In the genomic region with DNA sequence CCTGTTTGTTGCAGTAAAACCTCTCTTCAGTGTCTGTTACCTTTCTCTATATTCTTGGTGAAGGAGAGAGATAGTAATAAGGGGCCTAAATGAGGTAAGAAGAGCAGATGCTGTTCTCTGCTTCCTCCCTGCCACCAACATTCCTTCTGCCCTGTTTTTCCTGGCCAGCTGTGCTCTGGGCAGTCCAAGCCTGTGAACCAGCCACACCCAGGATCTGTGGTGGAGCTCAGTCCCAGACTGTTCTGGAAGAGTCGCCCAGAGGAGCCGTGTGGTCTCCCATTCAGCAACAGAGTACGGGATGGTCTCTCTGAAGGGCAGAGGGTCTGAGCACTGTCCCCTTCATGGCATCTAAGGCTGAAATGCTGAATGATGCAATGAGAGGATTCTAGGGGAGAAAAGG, we compare ENCODE assay signal across 20 cellular contexts.
DNase-seq lines count a peak whose midpoint lies in the region; ATAC-seq, FAIRE-seq and TF ChIP-seq lines count a peak whose summit lies in the region.
"Had no signal": no experiment of that assay in that cellular context is flagged by ENCODE, and none has a peak within 500 bp of the region (broad histone marks: within the 10 kb centered on the region; RNA-seq: fewer than 3 reads in every experiment).

No MANE protein-coding gene starts in this region.

- TF ChIP-seq RAD21 in H1 (IDR thresholded peaks at IDR 0.05 in 1 of 2, conservative IDR thresholded peaks at IDR 0.05 in 1 of 2; ENCODE audit: low read depth in 2 of 2, low read length in 2 of 2) = no peak

- TF ChIP-seq CTCF in H1 (IDR thresholded peaks at IDR 0.05; ENCODE audit: control extremely low read depth in 1 of 3, insufficient read depth in 1 of 3, low read depth in 1 of 3, low read length in 3 of 3) = no peak
- no peak for TF ChIP-seq CTCF in mucosa of descending colon (IDR thresholded peaks at IDR 0.05)
- no peak for TF ChIP-seq CTCF in vagina (IDR thresholded peaks at IDR 0.05)

- no peak overlapping the region for H3K14ac ChIP-seq in H1 (ENCODE audit: insufficient read length)

- DNase-seq in T-helper 1 cell (no peak), H1 (ENCODE audit: low read depth in 1 of 2, low spot score in 2 of 2) (no peak), mucosa of descending colon (no peak), vagina (ENCODE audit: extremely low spot score in 2 of 2) (no peak), NCI-H526 (lab: John Stamatoyannopoulos, UW) (no peak)
- no peak for DNase-seq in stimulated activated CD4-positive, alpha-beta T cell treated with anti-CD3 and anti-CD28 coated beads, Interleukin-12 subunit alpha, Interleukin-12 subunit beta, amount 100 ng/mL, for 4 hours
- DNase-seq: 8988T; activated effector memory CD4-positive, alpha-beta T cell treated with Interleukin-2 at 50 U/mL for 16 hours; CD4-positive, CD25-positive, alpha-beta regulatory T cell; effector CD8-positive, alpha-beta T cell; lower lobe of right lung; MV-4-11; NCI-H774; nephron progenitor cell; stimulated activated CD4-positive, alpha-beta T cell treated with anti-CD3 and anti-CD28 coated beads, Interleukin-4, amount 100 ng/mL, for 24 hours; trophoblast cell had no signal

- H3K18ac ChIP-seq in H1 (ENCODE audit: extremely low read depth, low read length) = no peak overlapping the region

- H3K9me3 Mint-ChIP-seq in T-helper 1 cell treated with Interleukin-12 subunit alpha and Interleukin-12 subunit beta and Interleukin-4 antibody, amounts not matched to agents 30 μg/mL and 1 μg/mL, for 36 hours = no peaks in the 10 kb centered on the region
- H3K9me3 Mint-ChIP-seq: nephron progenitor cell, WTC11 had no signal

- H3K4me1 Mint-ChIP-seq in T-helper 1 cell treated with Interleukin-12 subunit alpha and Interleukin-12 subunit beta and Interleukin-4 antibody, amounts not matched to agents 30 μg/mL and 1 μg/mL, for 36 hours (ENCODE audit: low read depth) = peaks cover 53% of the 10 kb centered on the region

- no peaks in the 10 kb centered on the region for H3K9me3 ChIP-seq in H1 (ENCODE audit: insufficient read depth in 2 of 2, low read depth in 1 of 2, low read length in 1 of 2)
- H3K9me3 ChIP-seq in mucosa of descending colon = no peaks in the 10 kb centered on the region
- H3K9me3 ChIP-seq in vagina = no peaks in the 10 kb centered on the region
- H3K9me3 ChIP-seq: lower lobe of right lung had no signal

- no peak overlapping the region for H3K9ac ChIP-seq in H1 (replicated peaks in 1 of 4; ENCODE audit: extremely low read depth in 1 of 4, low read depth in 3 of 4, low read length in 3 of 4)

- peaks cover 1% of the 10 kb centered on the region for H3K36me3 Mint-ChIP-seq in T-helper 1 cell treated with Interleukin-12 subunit alpha and Interleukin-12 subunit beta and Interleukin-4 antibody, amounts not matched to agents 30 μg/mL and 1 μg/mL, for 36 hours (ENCODE audit: low read depth)
- H3K36me3 Mint-ChIP-seq: CD4-positive, CD25-positive, alpha-beta regulatory T cell; WTC11 had no signal

- no peak for FAIRE-seq in H1 (lab: Jason Lieb, UNC)
- FAIRE-seq: H54 had no signal

- no peaks in the 10 kb centered on the region for H3K23me2 ChIP-seq in H1 (ENCODE audit: low read depth, low read length)

- CTCF ChIA-PET in H1 (lab: Charles Lee; ENCODE audit: partially characterized antibody) = interaction anchor here (0.8 to 12.2 kb wide), 28 partner anchors 8 to 1282 kb away, joined by 3 to 130 read pairs (median 4); no protein-coding TSS in a partner anchor

- no peak overlapping the region for H3K56ac ChIP-seq in H1 (replicated peaks; ENCODE audit: insufficient read length, low read depth, low read length)

- no peak overlapping the region for H2BK5ac ChIP-seq in H1 (ENCODE audit: low read depth, low read length)

- no peak for TF ChIP-seq POLR2A in H1 (IDR thresholded peaks at IDR 0.05; ENCODE audit: control extremely low read depth in 1 of 2, low read depth in 2 of 2, low read length in 2 of 2)
- no peak for TF ChIP-seq POLR2A in vagina (IDR thresholded peaks at IDR 0.05)

- H3K27ac ChIP-seq in H1 (ENCODE audit: low read depth, low read length) = no peak overlapping the region
- H3K27ac ChIP-seq in vagina = peak overlapping the region; percentile 79

- H2AK5ac ChIP-seq in H1 (ENCODE audit: low read depth, low read length) = no peak overlapping the region

- H4K20me1 ChIP-seq in H1 (replicated peaks in 1 of 2; ENCODE audit: control insufficient read depth in 1 of 2, insufficient read depth in 2 of 2, low read length in 2 of 2) = no peaks in the 10 kb centered on the region

- POLR2A ChIA-PET in H1 (lab: Charles Lee; ENCODE audit: partially characterized antibody) = interaction anchor here (0.5 to 0.9 kb wide), 2 partner anchors 11 to 1205 kb away, joined by 3 read pairs; no protein-coding TSS in a partner anchor

- H3K27ac Mint-ChIP-seq in T-helper 1 cell treated with Interleukin-12 subunit alpha and Interleukin-12 subunit beta and Interleukin-4 antibody, amounts not matched to agents 30 μg/mL and 1 μg/mL, for 36 hours = peak overlapping the region; percentile 87
- H3K27ac Mint-ChIP-seq: CD4-positive, CD25-positive, alpha-beta regulatory T cell; nephron progenitor cell; WTC11 had no signal

- H3K4me3 Mint-ChIP-seq in T-helper 1 cell treated with Interleukin-12 subunit alpha and Interleukin-12 subunit beta and Interleukin-4 antibody, amounts not matched to agents 30 μg/mL and 1 μg/mL, for 36 hours = no peak overlapping the region
- H3K4me3 Mint-ChIP-seq: CD4-positive, CD25-positive, alpha-beta regulatory T cell; nephron progenitor cell; WTC11 had no signal

- H3K4ac ChIP-seq in H1 (replicated peaks; ENCODE audit: insufficient read length, low read depth, low read length) = no peak overlapping the region

- H4K91ac ChIP-seq in H1 (replicated peaks; ENCODE audit: insufficient read length, low read length) = no peak overlapping the region

- H3K4me3 ChIP-seq in H1 (ENCODE audit: extremely low read depth in 1 of 4, insufficient read depth in 2 of 4, low read depth in 3 of 4, low read length in 4 of 4) = no peak overlapping the region
- no peak overlapping the region for H3K4me3 ChIP-seq in mucosa of descending colon
- no peak overlapping the region for H3K4me3 ChIP-seq in vagina
- H3K4me3 ChIP-seq: lower lobe of right lung had no signal

- no peaks in the 10 kb centered on the region for H3K27me3 ChIP-seq in H1 (replicated peaks in 1 of 4; ENCODE audit: control insufficient read depth in 3 of 4, extremely low read depth in 1 of 4, insufficient read depth in 3 of 4, low read length in 3 of 4)
- H3K27me3 ChIP-seq in vagina = no peaks in the 10 kb centered on the region

- whole genome bisulfite sequencing in H1 (ENCODE audit: extremely low coverage in 1 of 2, insufficient coverage in 1 of 2, insufficient read length in 1 of 2, insufficient replicate concordance in 2 of 2, low coverage in 1 of 2, low lambda C conversion rate in 2 of 2, missing lambda C conversion rate in 1 of 2), 2 experiments = 91% methylated on average over 3 of the region's 3 CpGs; no CpG with 5 or more reads in 1 of the 2 experiments

- H3K4me1 ChIP-seq in H1 (replicated peaks in 1 of 4; ENCODE audit: control insufficient read depth in 3 of 4, insufficient read depth in 4 of 4, low read length in 3 of 4) = no peaks in the 10 kb centered on the region
- H3K4me1 ChIP-seq in mucosa of descending colon (ENCODE audit: low read depth) = no peaks in the 10 kb centered on the region
- peaks cover 25% of the 10 kb centered on the region for H3K4me1 ChIP-seq in vagina

- H3K36me3 ChIP-seq in H1 (ENCODE audit: control insufficient read depth in 2 of 4, insufficient read depth in 4 of 4, low read length in 3 of 4) (no peaks in the 10 kb centered on the region), mucosa of descending colon (ENCODE audit: low read depth) (no peaks in the 10 kb centered on the region), vagina (no peaks in the 10 kb centered on the region)
- H3K36me3 ChIP-seq: lower lobe of right lung had no signal

- H3K4me2 ChIP-seq in H1 (ENCODE audit: insufficient read depth in 1 of 2, low read depth in 2 of 2, low read length in 2 of 2) = no peak overlapping the region

- peak; percentile 25 for ATAC-seq in mucosa of descending colon
- ATAC-seq in esophagus mucosa = no peak
- ATAC-seq: lower lobe of right lung, WTC11 had no signal

- H2AFZ ChIP-seq in H1 (ENCODE audit: low read length) = no peak overlapping the region

- peak overlapping the region; percentile 11; the same call in 1 of the 2 replicates for H2BK20ac ChIP-seq in H1 (ENCODE audit: low read length)

- intact Hi-C loops in mucosa of descending colon (cut with DNase I, micrococcal nuclease) = no loop called here
- intact Hi-C loops in vagina (cut with DNase I) = no loop called here

- no peak overlapping the region for H3K23ac ChIP-seq in H1 (ENCODE audit: insufficient read length)

- no peak for TF ChIP-seq EP300 in H1 (IDR thresholded peaks at IDR 0.05; ENCODE audit: borderline replicate concordance in 1 of 2, low read depth in 2 of 2, low read length in 2 of 2)

- H4K8ac ChIP-seq in H1 (ENCODE audit: extremely low read depth, insufficient read depth, low read length) = peak overlapping the region; percentile 28; the same call in 1 of the 2 replicates

- H3K79me2 ChIP-seq in H1 (ENCODE audit: control insufficient read depth in 1 of 2, insufficient read depth in 2 of 2, low read length in 2 of 2) = no peaks in the 10 kb centered on the region

- H2BK120ac ChIP-seq in H1 (replicated peaks; ENCODE audit: low read depth, low read length) = no peak overlapping the region

- H3K27me3 Mint-ChIP-seq in T-helper 1 cell treated with Interleukin-12 subunit alpha and Interleukin-12 subunit beta and Interleukin-4 antibody, amounts not matched to agents 30 μg/mL and 1 μg/mL, for 36 hours (ENCODE audit: low read depth) = no peaks in the 10 kb centered on the region

- H2BK12ac ChIP-seq in H1 (ENCODE audit: low read depth, low read length) = no peak overlapping the region

- H2BK15ac ChIP-seq in H1 (ENCODE audit: low read length) = peak overlapping the region; percentile 31; the same call in 1 of the 2 replicates

- H3K79me1 ChIP-seq in H1 (ENCODE audit: low read depth, low read length) = no peaks in the 10 kb centered on the region; the same call in 1 of the 2 replicates

- H4K5ac ChIP-seq in H1 (ENCODE audit: insufficient read length, low read depth, low read length) = no peak overlapping the region

TF ChIP-seq in H1, 55 proteins besides CTCF, POLR2A, EP300 and RAD21 (continues in another document):
- TF ChIP-seq SP1 (IDR thresholded peaks at IDR 0.05; ENCODE audit: low read depth, low read length) = no peak
- TF ChIP-seq, protein P1, sequence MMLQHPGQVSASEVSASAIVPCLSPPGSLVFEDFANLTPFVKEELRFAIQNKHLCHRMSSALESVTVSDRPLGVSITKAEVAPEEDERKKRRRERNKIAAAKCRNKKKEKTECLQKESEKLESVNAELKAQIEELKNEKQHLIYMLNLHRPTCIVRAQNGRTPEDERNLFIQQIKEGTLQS (IDR thresholded peaks at IDR 0.05; ENCODE audit: insufficient read depth, low read depth, low read length) = no peak
- TF ChIP-seq EZH2 (IDR thresholded peaks at IDR 0.05; ENCODE audit: low read depth, low read length, severe bottlenecking) = no peak
- TF ChIP-seq FOSL1 (IDR thresholded peaks at IDR 0.05; ENCODE audit: insufficient read depth, low read depth, low read length) = no peak
- no peak for TF ChIP-seq TBP (IDR thresholded peaks at IDR 0.05; ENCODE audit: low read depth, low read length)
- TF ChIP-seq NRF1 (IDR thresholded peaks at IDR 0.05; ENCODE audit: low read depth, low read length) = no peak
- no peak for TF ChIP-seq TEAD4 (IDR thresholded peaks at IDR 0.05; ENCODE audit: low read depth, low read length)
